9 cellular contexts compared by ENCODE assay signal in the genomic region with DNA sequence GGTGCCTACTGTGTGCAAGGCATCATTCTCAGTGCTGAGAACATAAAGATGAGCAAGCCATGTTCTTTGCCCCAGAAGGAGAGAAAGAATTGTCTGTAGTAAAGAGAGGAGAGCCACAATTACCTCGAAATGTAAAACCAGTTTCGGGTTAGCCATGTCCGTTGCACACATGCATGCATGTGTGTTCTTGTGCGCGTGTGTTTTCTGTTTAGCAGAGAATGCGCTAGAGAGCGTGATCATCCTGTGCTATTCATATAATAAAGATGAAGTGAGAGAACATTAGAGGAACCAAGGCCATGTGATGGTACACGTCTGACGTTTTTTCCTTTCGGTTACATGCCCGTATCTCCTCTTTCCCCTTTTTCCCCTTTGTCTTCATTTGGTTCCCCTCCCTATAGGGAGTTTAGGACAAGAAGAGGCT.
DNase-seq lines count a peak whose midpoint lies in the region; ATAC-seq lines count a peak whose summit lies in the region.
"Had no signal": no experiment of that assay in that cellular context is flagged by ENCODE, and none has a peak within 500 bp of the region (broad histone marks: within the 10 kb centered on the region; RNA-seq: fewer than 3 reads in every experiment).

No MANE protein-coding gene starts in this region.

- H3K27ac Mint-ChIP-seq in activated T-helper 17 cell treated with anti-CD3 and anti-CD28 coated beads, Interleukin-2, amount 50 U/mL, for 72 hours = no peak overlapping the region
- no peak overlapping the region for H3K27ac Mint-ChIP-seq in stimulated activated memory B cell treated with anti-CD40 and anti-IgM and Interleukin-4, amounts not matched to agents 10 μg/mL and 1 μg/mL and 100 μg/mL, for 72 hours

- H3K4me3 Mint-ChIP-seq in activated T-helper 17 cell treated with anti-CD3 and anti-CD28 coated beads, Interleukin-2, amount 50 U/mL, for 72 hours = no peak overlapping the region
- H3K4me3 Mint-ChIP-seq in stimulated activated memory B cell treated with anti-CD40 and anti-IgM and Interleukin-4, amounts not matched to agents 10 μg/mL and 1 μg/mL and 100 μg/mL, for 72 hours = peak overlapping the region; percentile 81

- no peaks in the 10 kb centered on the region for H3K36me3 Mint-ChIP-seq in activated T-helper 17 cell treated with anti-CD3 and anti-CD28 coated beads, Interleukin-2, amount 50 U/mL, for 72 hours (ENCODE audit: low read depth)
- H3K36me3 Mint-ChIP-seq in stimulated activated memory B cell treated with anti-CD40 and anti-IgM and Interleukin-4, amounts not matched to agents 10 μg/mL and 1 μg/mL and 100 μg/mL, for 72 hours = peaks cover 63% of the 10 kb centered on the region

- DNase-seq in NOMO-1 (lab: John Stamatoyannopoulos, UW; ENCODE audit: unreplicated experiment in 2 of 2) (peak; percentile 28 to 86), NOMO-1 treated with dmso at 0.1 percent for 144 hours (lab: John Stamatoyannopoulos, UW; ENCODE audit: unreplicated experiment) (no peak), NCI-H2196 (lab: John Stamatoyannopoulos, UW; ENCODE audit: unreplicated experiment) (no peak), NCI-H2196 treated with DMSO at 0.1 percent for 48 hours (lab: John Stamatoyannopoulos, UW; ENCODE audit: unreplicated experiment) (no peak), DMS53 (lab: John Stamatoyannopoulos, UW) (no peak)
- DNase-seq: NCI-H1092 had no signal

- peak; percentile 35 for ATAC-seq in HG02938 (IDR thresholded peaks at IDR 0.05; ENCODE audit: unreplicated experiment)
- ATAC-seq in activated T-helper 17 cell treated with anti-CD3 and anti-CD28 coated beads, Interleukin-2, amount 50 U/mL, for 72 hours (replicated peaks) = peak; percentile 4
- ATAC-seq in stimulated activated memory B cell treated with anti-CD40 and anti-IgM and Interleukin-4, amounts not matched to agents 10 μg/mL and 1 μg/mL and 100 μg/mL, for 72 hours = peak; percentile 82

- H3K9me3 Mint-ChIP-seq in activated T-helper 17 cell treated with anti-CD3 and anti-CD28 coated beads, Interleukin-2, amount 50 U/mL, for 72 hours = no peaks in the 10 kb centered on the region
- no peaks in the 10 kb centered on the region for H3K9me3 Mint-ChIP-seq in stimulated activated memory B cell treated with anti-CD40 and anti-IgM and Interleukin-4, amounts not matched to agents 10 μg/mL and 1 μg/mL and 100 μg/mL, for 72 hours

- H3K4me1 Mint-ChIP-seq in activated T-helper 17 cell treated with anti-CD3 and anti-CD28 coated beads, Interleukin-2, amount 50 U/mL, for 72 hours = peaks cover 64% of the 10 kb centered on the region
- peaks cover 85% of the 10 kb centered on the region for H3K4me1 Mint-ChIP-seq in stimulated activated memory B cell treated with anti-CD40 and anti-IgM and Interleukin-4, amounts not matched to agents 10 μg/mL and 1 μg/mL and 100 μg/mL, for 72 hours

- no peaks in the 10 kb centered on the region for H3K27me3 Mint-ChIP-seq in activated T-helper 17 cell treated with anti-CD3 and anti-CD28 coated beads, Interleukin-2, amount 50 U/mL, for 72 hours
- H3K27me3 Mint-ChIP-seq in stimulated activated memory B cell treated with anti-CD40 and anti-IgM and Interleukin-4, amounts not matched to agents 10 μg/mL and 1 μg/mL and 100 μg/mL, for 72 hours = no peaks in the 10 kb centered on the region

Comparison
In these comparisons a context has a peak if more than half of its experiments do, and no peak if none do; other contexts are left out.
1. DNase-seq: peak in NOMO-1 (2 of 2); none in NOMO-1 treated with dmso at 0.1 percent for 144 hours (single experiment), NCI-H2196 (single experiment), NCI-H2196 treated with DMSO at 0.1 percent for 48 hours (single experiment) and DMS53 (single experiment).
2. ATAC-seq: peak in every context shown above with its lines; median percentile 82 in stimulated activated memory B cell treated with anti-CD40 and anti-IgM and Interleukin-4, amounts not matched to agents 10 μg/mL and 1 μg/mL and 100 μg/mL, for 72 hours; 35 in HG02938; 4 in activated T-helper 17 cell treated with anti-CD3 and anti-CD28 coated beads, Interleukin-2, amount 50 U/mL, for 72 hours.